9 cellular contexts compared by ENCODE assay signal in the genomic region with DNA sequence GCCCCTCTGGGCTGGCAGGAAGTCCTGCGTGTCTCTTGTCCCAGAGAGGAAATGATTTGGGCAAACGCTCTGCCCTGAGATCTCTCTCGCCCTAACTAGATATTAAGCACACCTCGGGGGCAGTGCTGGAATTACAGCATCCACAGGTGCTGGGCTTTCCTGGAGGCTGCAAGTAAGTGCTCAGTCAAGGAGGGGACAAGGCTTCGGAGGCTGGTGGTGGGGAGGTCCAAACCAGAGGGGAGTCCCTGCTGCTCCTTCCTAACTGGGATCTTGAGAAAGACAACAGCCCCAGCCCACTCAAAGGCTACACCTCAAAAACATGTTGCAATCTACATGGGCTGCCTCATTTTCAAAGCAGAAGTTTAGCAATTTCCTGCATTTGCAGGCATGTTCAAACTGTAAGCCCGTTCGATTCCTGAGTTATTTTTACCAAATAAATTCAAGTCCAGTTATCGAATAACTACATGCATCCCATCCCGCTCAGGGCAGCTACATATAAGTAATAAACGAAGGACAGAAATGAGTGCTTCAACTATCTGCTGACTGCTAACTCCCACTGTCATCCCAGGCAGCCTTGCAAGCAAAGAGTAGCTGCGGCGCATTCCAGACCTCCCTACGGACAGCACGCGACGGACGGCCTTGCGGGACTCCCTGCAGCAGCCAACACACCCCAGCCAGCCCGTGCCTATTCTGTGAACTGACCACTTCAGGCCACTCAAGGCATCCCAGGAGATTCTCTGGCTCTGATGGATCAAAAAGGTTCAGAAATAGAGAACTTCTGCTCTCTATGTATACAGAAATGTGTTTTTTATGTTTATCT. TPM values are rescaled to one million over a fixed set of nuclear protein-coding genes. Genes with fewer than 3 reads are reported as not detected.
DNase-seq lines count a peak whose midpoint lies in the region; ATAC-seq and TF ChIP-seq lines count a peak whose summit lies in the region.
"Had no signal": no experiment of that assay in that cellular context is flagged by ENCODE, and none has a peak within 500 bp of the region (broad histone marks: within the 10 kb centered on the region; RNA-seq: fewer than 3 reads in every experiment).

No MANE protein-coding gene starts in this region.

- H3K36me3 ChIP-seq in BLaER1 treated with 17β-estradiol and CSF1 and Interleukin-3, amounts not matched to agents 10 nM and 100 nM: peaks cover 20 to 47% (median 32%) of the 10 kb centered on the region in 11 experiments; a peak in 21 of 22 replicates
- H3K36me3 ChIP-seq in mucosa of descending colon (ENCODE audit: low read depth): no peaks in the 10 kb centered on the region

- H3K4me1 ChIP-seq in BLaER1 treated with 17β-estradiol and CSF1 and Interleukin-3, amounts not matched to agents 10 nM and 100 nM: peaks cover 34 to 96% (median 68%) of the 10 kb centered on the region in 10 experiments
- H3K4me1 ChIP-seq in mucosa of descending colon (ENCODE audit: low read depth): peaks cover 4% of the 10 kb centered on the region

- peaks cover 0 to 97% (median 5%) of the 10 kb centered on the region in 11 experiments; a peak in 12 of 22 replicates for H4K20me1 ChIP-seq in BLaER1 treated with 17β-estradiol and CSF1 and Interleukin-3, amounts not matched to agents 10 nM and 100 nM

- H3K27me3 ChIP-seq in BLaER1 treated with 17β-estradiol and CSF1 and Interleukin-3, amounts not matched to agents 10 nM and 100 nM: no peaks in the 10 kb centered on the region

- intact Hi-C loops in mucosa of descending colon (cut with DNase I, micrococcal nuclease): no loop called here

- H3K27ac ChIP-seq in BLaER1 treated with 17β-estradiol and CSF1 and Interleukin-3, amounts not matched to agents 10 nM and 100 nM: peak overlapping the region; percentile 12 to 93 (median 89); a peak in 21 of 22 replicates
- H3K27ac ChIP-seq in substantia nigra (ENCODE audit: low read depth, low read length, poor library complexity, severe bottlenecking): no peak overlapping the region

- H3K9me3 ChIP-seq in BLaER1 treated with 17β-estradiol and CSF1 and Interleukin-3, amounts not matched to agents 10 nM and 100 nM (replicated peaks in 1 of 11): peaks cover 0 to 3% (median 0%) of the 10 kb centered on the region in 11 experiments; a peak in 1 of 22 replicates
- H3K9me3 ChIP-seq in mucosa of descending colon: no peaks in the 10 kb centered on the region

- peak overlapping the region in 8 of 10 experiments; percentile 2 to 62 (median 31); a peak in 11 of 20 replicates for H3K4me3 ChIP-seq in BLaER1 treated with 17β-estradiol and CSF1 and Interleukin-3, amounts not matched to agents 10 nM and 100 nM
- H3K4me3 ChIP-seq in mucosa of descending colon: no peak overlapping the region

- H3K9ac ChIP-seq in BLaER1 treated with 17β-estradiol and CSF1 and Interleukin-3, amounts not matched to agents 10 nM and 100 nM: peak overlapping the region; percentile 49 to 80 (median 76); a peak in 20 of 22 replicates

- peak; percentile 67 for DNase-seq in amniotic epithelial cell (ENCODE audit: low read depth)
- no peak for DNase-seq in mucosa of descending colon
- no peak for DNase-seq in T1000 (lab: John Stamatoyannopoulos, UW)
- DNase-seq in DMS79 treated with DMSO at 0.1 percent for 48 hours (lab: John Stamatoyannopoulos, UW): no peak
- DNase-seq in substantia nigra (lab: John Stamatoyannopoulos, UW): no peak
- DNase-seq: stimulated activated CD4-positive, alpha-beta T cell treated with anti-CD3 and anti-CD28 coated beads, Interleukin-4, amount 100 ng/mL, for 24 hours had no signal

- peak; percentile 45 for ATAC-seq in HG02981 (IDR thresholded peaks at IDR 0.05; ENCODE audit: unreplicated experiment)
- ATAC-seq in mucosa of descending colon: peak; percentile 19
- no peak for ATAC-seq in GM21723 (IDR thresholded peaks at IDR 0.05; ENCODE audit: unreplicated experiment)

- TF ChIP-seq CTCF in mucosa of descending colon (IDR thresholded peaks at IDR 0.05): no peak

- H3K4me2 ChIP-seq in BLaER1 treated with 17β-estradiol and CSF1 and Interleukin-3, amounts not matched to agents 10 nM and 100 nM: peak overlapping the region; percentile 77 to 95 (median 88)

RNA-seq across cellular contexts. Expression of a gene that starts 27.5 kb away (rescaled TPM):
- 10 to 100 TPM; 22.0 to 47.9 (median 23.2) TPM for total RNA-seq in mucosa of descending colon
